In the genomic region with DNA sequence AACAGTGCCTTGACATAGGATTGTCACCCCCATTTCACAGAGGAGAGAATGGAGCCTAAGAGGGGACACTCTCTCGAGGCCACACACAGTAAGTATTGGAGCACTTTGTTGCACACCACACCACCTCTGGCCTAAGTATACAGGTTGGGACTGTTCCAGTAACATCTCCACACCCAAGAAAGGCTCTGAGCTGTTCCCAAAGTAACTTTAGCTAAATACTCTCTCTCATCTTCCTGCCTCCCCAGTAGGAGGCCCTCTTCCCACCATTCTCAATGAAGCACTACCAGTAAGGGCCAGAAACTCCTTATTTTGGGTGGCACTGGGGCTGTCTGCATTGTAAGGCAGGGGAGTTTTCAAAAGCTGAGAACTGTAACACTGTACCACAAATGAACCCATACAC, we compare ENCODE assay signal across 16 cellular contexts.
"Had no signal": no experiment of that assay in that cellular context is flagged by ENCODE, and none has a peak within 500 bp of the region (broad histone marks: within the 10 kb centered on the region; RNA-seq: fewer than 3 reads in every experiment).

No MANE protein-coding gene starts in this region.

- ATAC-seq: activated CD8-positive, alpha-beta memory T cell treated with anti-CD3 and anti-CD28 coated beads, Interleukin-2, amount 10 ng/mL, durations not matched to agents 7 days and 5 days; activated naive CD4-positive, alpha-beta T cell treated with anti-CD3 and anti-CD28 coated beads, Interleukin-2, amount 50 U/mL, for 72 hours; gastroesophageal sphincter; natural killer cell; right lobe of liver had no signal

- H3K4me3 ChIP-seq: gastroesophageal sphincter, hepatocyte, right lobe of liver, upper lobe of left lung had no signal

- H3K4me1 ChIP-seq: right lobe of liver, upper lobe of left lung had no signal

- H3K9me3 ChIP-seq: gastroesophageal sphincter, right lobe of liver, upper lobe of left lung had no signal

- H3K27me3 ChIP-seq: gastroesophageal sphincter, hepatocyte, right lobe of liver, upper lobe of left lung had no signal

- H3K27ac ChIP-seq: gastroesophageal sphincter, hepatocyte, right lobe of liver, upper lobe of left lung had no signal

- H3K36me3 ChIP-seq: right lobe of liver had no signal

- DNase-seq: activated CD4-positive, alpha-beta T cell treated with anti-CD3 and anti-CD28 coated beads, Interleukin-2, amount 50 U/mL, for 48 hours; activated CD4-positive, CD25-positive, alpha-beta regulatory T cell treated with anti-CD3 and anti-CD28 coated beads, Interleukin-2, amount 50 U/mL, for 72 hours; activated CD8-positive, alpha-beta memory T cell treated with anti-CD3 and anti-CD28 coated beads, Interleukin-2, amount 10 ng/mL, durations not matched to agents 7 days and 5 days; activated effector memory CD4-positive, alpha-beta T cell treated with anti-CD3 and anti-CD28 coated beads, Interleukin-2, amount 50 U/mL, for 16 hours; activated T-cell treated with anti-CD3 and anti-CD28 coated beads, Interleukin-2, amount 50 U/mL, for 24 hours; amniotic stem cell; natural killer cell; occipital lobe; right lobe of liver; stimulated activated naive CD4-positive, alpha-beta T cell; substantia nigra; T-helper 2 cell; upper lobe of left lung had no signal
